Comparison of ENCODE assay signal across 17 cellular contexts in the genomic region with DNA sequence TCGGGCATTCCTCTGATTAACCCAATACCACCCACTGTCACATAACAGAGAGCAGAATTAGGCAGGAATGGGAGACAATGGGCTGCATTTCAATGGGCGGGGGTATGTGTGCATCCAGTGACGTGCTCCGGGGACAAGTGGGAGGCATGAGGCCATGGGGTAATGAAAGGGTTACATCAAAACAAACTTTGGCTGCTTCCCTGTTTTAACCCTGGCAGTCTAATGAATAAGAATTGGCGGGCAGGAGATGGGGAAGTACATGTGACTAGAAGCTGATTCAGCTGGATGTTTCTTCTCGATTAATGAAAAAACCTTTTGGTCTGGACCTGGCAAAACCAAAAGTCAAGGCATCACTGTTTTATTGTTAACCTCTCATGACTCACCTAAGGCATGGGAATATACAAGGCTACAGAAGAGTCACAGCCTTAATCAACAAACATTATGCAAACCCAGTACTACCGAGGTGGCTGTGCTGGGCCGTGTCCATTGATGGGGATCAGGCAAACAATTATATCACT. TPM values are rescaled to one million over a fixed set of nuclear protein-coding genes. Genes with fewer than 3 reads are reported as not detected.
DNase-seq lines count a peak whose midpoint lies in the region; FAIRE-seq and TF ChIP-seq lines count a peak whose summit lies in the region.
"Had no signal": no experiment of that assay in that cellular context is flagged by ENCODE, and none has a peak within 500 bp of the region (broad histone marks: within the 10 kb centered on the region; RNA-seq: fewer than 3 reads in every experiment).

No MANE protein-coding gene starts in this region.

- WGBS in H1 (ENCODE audit: extremely low coverage in 1 of 2, insufficient coverage in 1 of 2, insufficient read length in 1 of 2, insufficient replicate concordance in 2 of 2, low coverage in 1 of 2, low lambda C conversion rate in 2 of 2, missing lambda C conversion rate in 1 of 2), 2 experiments: 24% methylated on average over 8 of the region's 8 CpGs; no CpG with 5 or more reads in 1 of the 2 experiments

- H3K4me3 ChIP-seq in MG63 (no peak overlapping the region), H1 (ENCODE audit: extremely low read depth in 1 of 4, insufficient read depth in 2 of 4, low read depth in 3 of 4, low read length in 4 of 4) (peak overlapping the region in 1 of 4 experiments; percentile 8; a peak in 1 of 8 replicates)
- H3K4me3 ChIP-seq: gastrocnemius medialis, right atrium auricular region, uterus had no signal

- H3K27me3 ChIP-seq in MG63 (no peaks in the 10 kb centered on the region), H1 (replicated peaks in 1 of 4; ENCODE audit: control insufficient read depth in 3 of 4, extremely low read depth in 1 of 4, insufficient read depth in 3 of 4, low read length in 3 of 4) (no peaks in the 10 kb centered on the region)
- H3K27me3 ChIP-seq: gastrocnemius medialis, right atrium auricular region, uterus had no signal

- H3K9me3 Mint-ChIP-seq in activated T-helper 1 cell treated with anti-CD3 and anti-CD28 coated beads, Interleukin-12 subunit alpha, Interleukin-12 subunit beta, Interleukin-2, Interleukin-4 antibody, amounts not matched to agents 30 ng/mL and 10 ng/mL and 1 ng/mL, durations not matched to agents 14 hours and 24 hours and 36 hours: no peaks in the 10 kb centered on the region
- H3K9me3 Mint-ChIP-seq: stimulated activated effector memory CD8-positive, alpha-beta T cell treated with anti-CD3 and anti-CD28 coated beads, Interleukin-12 subunit alpha, Interleukin-12 subunit beta, amount 100 ng/mL, for 72 hours had no signal

- H2BK15ac ChIP-seq in H1 (ENCODE audit: low read length): peak overlapping the region; percentile 9; the same call in 1 of the 2 replicates

- TF ChIP-seq EP300 in H1 (IDR thresholded peaks at IDR 0.05; ENCODE audit: borderline replicate concordance in 1 of 2, low read depth in 2 of 2, low read length in 2 of 2): peak in 1 of 2 experiments; percentile 28; a peak in 1 of 3 replicates

- H2BK5ac ChIP-seq in H1 (ENCODE audit: low read depth, low read length): peak overlapping the region; percentile 57; the same call in 1 of the 2 replicates

- peaks cover 7% of the 10 kb centered on the region for H3K27me3 Mint-ChIP-seq in activated T-helper 1 cell treated with anti-CD3 and anti-CD28 coated beads, Interleukin-12 subunit alpha, Interleukin-12 subunit beta, Interleukin-2, Interleukin-4 antibody, amounts not matched to agents 30 ng/mL and 10 ng/mL and 1 ng/mL, durations not matched to agents 14 hours and 24 hours and 36 hours (ENCODE audit: insufficient read depth)

- H3K79me2 ChIP-seq in H1 (ENCODE audit: control insufficient read depth in 1 of 2, insufficient read depth in 2 of 2, low read length in 2 of 2): no peaks in the 10 kb centered on the region

- H3K79me1 ChIP-seq in H1 (ENCODE audit: low read depth, low read length): no peaks in the 10 kb centered on the region

- in situ Hi-C loops in G401 (cut with HindIII; ENCODE audit: low sequenced_read_pairs): no loop called here

- peak overlapping the region; percentile 49 for H4K91ac ChIP-seq in H1 (replicated peaks; ENCODE audit: insufficient read length, low read length)

- TF ChIP-seq CTCF in H1 (IDR thresholded peaks at IDR 0.05; ENCODE audit: control extremely low read depth in 1 of 3, insufficient read depth in 1 of 3, low read depth in 1 of 3, low read length in 3 of 3): no peak

- no peaks in the 10 kb centered on the region for H3K36me3 Mint-ChIP-seq in activated T-helper 1 cell treated with anti-CD3 and anti-CD28 coated beads, Interleukin-12 subunit alpha, Interleukin-12 subunit beta, Interleukin-2, Interleukin-4 antibody, amounts not matched to agents 30 ng/mL and 10 ng/mL and 1 ng/mL, durations not matched to agents 14 hours and 24 hours and 36 hours (ENCODE audit: low read depth)
- H3K36me3 Mint-ChIP-seq: natural killer cell treated with Interleukin-12 subunit alpha and Interleukin-12 subunit beta and Interleukin-15 and Interleukin-18, amount 100 ng/mL, for 72 hours; stimulated activated effector memory CD8-positive, alpha-beta T cell treated with anti-CD3 and anti-CD28 coated beads, Interleukin-12 subunit alpha, Interleukin-12 subunit beta, amount 100 ng/mL, for 72 hours had no signal

- no peak overlapping the region for H3K56ac ChIP-seq in H1 (replicated peaks; ENCODE audit: insufficient read length, low read depth, low read length)

- no peak overlapping the region for H3K14ac ChIP-seq in H1 (ENCODE audit: insufficient read length)

- peak; percentile 57 for DNase-seq in EH (ENCODE audit: low read depth)
- DNase-seq in MG63: peak; percentile 62
- DNase-seq in H1 (ENCODE audit: low read depth in 1 of 2, low spot score in 2 of 2): peak; percentile 56 to 80
- peak; percentile 57 for DNase-seq in kidney glomerular epithelial cell (lab: John Stamatoyannopoulos, UW)
- DNase-seq in DMS 273 (lab: John Stamatoyannopoulos, UW; ENCODE audit: unreplicated experiment): no peak
- no peak for DNase-seq in globus pallidus (ENCODE audit: low spot score)
- DNase-seq in activated T-helper 1 cell treated with anti-CD3 and anti-CD28 coated beads, Interleukin-12 subunit alpha, Interleukin-12 subunit beta, Interleukin-2, Interleukin-4 antibody, amounts not matched to agents 30 ng/mL and 10 ng/mL and 1 ng/mL, durations not matched to agents 14 hours and 24 hours and 36 hours (ENCODE audit: low spot score): no peak
- DNase-seq in G401 (ENCODE audit: low spot score): no peak
- DNase-seq: activated CD4-positive, alpha-beta T cell treated with anti-CD3 and anti-CD28 coated beads for 1 hour; gastrocnemius medialis; left ventricle myocardium superior; stimulated activated CD4-positive, alpha-beta T cell treated with anti-CD3 and anti-CD28 coated beads, Interleukin-2, amount 100 ng/mL, for 48 hours; SW 1271; uterus had no signal

- no peak overlapping the region; a peak in 2 of 7 replicates for H3K9ac ChIP-seq in H1 (replicated peaks in 1 of 4; ENCODE audit: extremely low read depth in 1 of 4, low read depth in 3 of 4, low read length in 3 of 4)

- H3K23ac ChIP-seq in H1 (ENCODE audit: insufficient read length): no peak overlapping the region

- no peak overlapping the region for H3K27ac Mint-ChIP-seq in activated T-helper 1 cell treated with anti-CD3 and anti-CD28 coated beads, Interleukin-12 subunit alpha, Interleukin-12 subunit beta, Interleukin-2, Interleukin-4 antibody, amounts not matched to agents 30 ng/mL and 10 ng/mL and 1 ng/mL, durations not matched to agents 14 hours and 24 hours and 36 hours
- H3K27ac Mint-ChIP-seq: natural killer cell treated with Interleukin-12 subunit alpha and Interleukin-12 subunit beta and Interleukin-15 and Interleukin-18, amount 100 ng/mL, for 72 hours; stimulated activated effector memory CD8-positive, alpha-beta T cell treated with anti-CD3 and anti-CD28 coated beads, Interleukin-12 subunit alpha, Interleukin-12 subunit beta, amount 100 ng/mL, for 72 hours had no signal

- H4K5ac ChIP-seq in H1 (ENCODE audit: insufficient read length, low read depth, low read length): no peak overlapping the region

- no peak overlapping the region for H3K27ac ChIP-seq in H1 (ENCODE audit: low read depth, low read length)
- H3K27ac ChIP-seq: gastrocnemius medialis, right atrium auricular region, uterus had no signal

- no peaks in the 10 kb centered on the region for H3K36me3 ChIP-seq in MG63
- no peaks in the 10 kb centered on the region for H3K36me3 ChIP-seq in H1 (ENCODE audit: control insufficient read depth in 2 of 4, insufficient read depth in 4 of 4, low read length in 3 of 4)
- H3K36me3 ChIP-seq: gastrocnemius medialis, right atrium auricular region, uterus had no signal

- H4K8ac ChIP-seq in H1 (ENCODE audit: extremely low read depth, insufficient read depth, low read length): no peak overlapping the region

- intact Hi-C loops in activated T-helper 1 cell treated with anti-CD3 and anti-CD28 coated beads, Interleukin-12 subunit alpha, Interleukin-12 subunit beta, Interleukin-2, Interleukin-4 antibody, amounts not matched to agents 30 ng/mL and 10 ng/mL and 1 ng/mL, durations not matched to agents 14 hours and 24 hours and 36 hours (cut with micrococcal nuclease): no loop called here

- H2BK12ac ChIP-seq in H1 (ENCODE audit: low read depth, low read length): peak overlapping the region; percentile 88; the same call in 1 of the 2 replicates

- FAIRE-seq in H1 (lab: Jason Lieb, UNC): peak; percentile 57

- H2AK5ac ChIP-seq in H1 (ENCODE audit: low read depth, low read length): peak overlapping the region; percentile 79; the same call in 1 of the 2 replicates

- POLR2A ChIA-PET in H1 (lab: Charles Lee; ENCODE audit: partially characterized antibody): interaction anchor here (1.2 to 1.7 kb wide), 2 partner anchors 44 to 174 kb away, joined by 3 to 4 read pairs; partner anchors contain the start of gene SOCS2

- TF ChIP-seq POLR2A in H1 (IDR thresholded peaks at IDR 0.05; ENCODE audit: control extremely low read depth in 1 of 2, low read depth in 2 of 2, low read length in 2 of 2): no peak

- H3K9me3 ChIP-seq in MG63: no peaks in the 10 kb centered on the region; the same call in 1 of the 2 replicates
- no peaks in the 10 kb centered on the region for H3K9me3 ChIP-seq in H1 (ENCODE audit: insufficient read depth in 2 of 2, low read depth in 1 of 2, low read length in 1 of 2)
- H3K9me3 ChIP-seq: gastrocnemius medialis, right atrium auricular region, uterus had no signal

- no peaks in the 10 kb centered on the region for H3K4me1 Mint-ChIP-seq in activated T-helper 1 cell treated with anti-CD3 and anti-CD28 coated beads, Interleukin-12 subunit alpha, Interleukin-12 subunit beta, Interleukin-2, Interleukin-4 antibody, amounts not matched to agents 30 ng/mL and 10 ng/mL and 1 ng/mL, durations not matched to agents 14 hours and 24 hours and 36 hours (ENCODE audit: low read depth)
- H3K4me1 Mint-ChIP-seq: stimulated activated effector memory CD8-positive, alpha-beta T cell treated with anti-CD3 and anti-CD28 coated beads, Interleukin-12 subunit alpha, Interleukin-12 subunit beta, amount 100 ng/mL, for 72 hours had no signal

- H3K4ac ChIP-seq in H1 (replicated peaks; ENCODE audit: insufficient read length, low read depth, low read length): peak overlapping the region; percentile 15

- peak overlapping the region; percentile 15; the same call in 1 of the 2 replicates for H3K18ac ChIP-seq in H1 (ENCODE audit: extremely low read depth, low read length)

- CTCF ChIA-PET in H1 (lab: Charles Lee; ENCODE audit: partially characterized antibody): interaction anchor here (1.3 kb wide), 1 partner anchor 125 kb away, joined by 3 read pairs; no protein-coding TSS in a partner anchor

- H2BK120ac ChIP-seq in H1 (replicated peaks; ENCODE audit: low read depth, low read length): peak overlapping the region; percentile 93

- peaks cover 3 to 14% (median 10%) of the 10 kb centered on the region in 4 experiments; a peak in 6 of 7 replicates for H3K4me1 ChIP-seq in H1 (replicated peaks in 1 of 4; ENCODE audit: control insufficient read depth in 3 of 4, insufficient read depth in 4 of 4, low read length in 3 of 4)
- H3K4me1 ChIP-seq: gastrocnemius medialis, right atrium auricular region, uterus had no signal

- peak overlapping the region; percentile 32 to 40; a peak in 3 of 4 replicates for H3K4me2 ChIP-seq in H1 (ENCODE audit: insufficient read depth in 1 of 2, low read depth in 2 of 2, low read length in 2 of 2)

- no peaks in the 10 kb centered on the region for H4K20me1 ChIP-seq in H1 (replicated peaks in 1 of 2; ENCODE audit: control insufficient read depth in 1 of 2, insufficient read depth in 2 of 2, low read length in 2 of 2)

- H2AFZ ChIP-seq in H1 (ENCODE audit: low read length): peak overlapping the region; percentile 74

- peak overlapping the region; percentile 68 for H2BK20ac ChIP-seq in H1 (ENCODE audit: low read length)

- no peaks in the 10 kb centered on the region for H3K23me2 ChIP-seq in H1 (ENCODE audit: low read depth, low read length)

- no peak overlapping the region for H3K4me3 Mint-ChIP-seq in activated T-helper 1 cell treated with anti-CD3 and anti-CD28 coated beads, Interleukin-12 subunit alpha, Interleukin-12 subunit beta, Interleukin-2, Interleukin-4 antibody, amounts not matched to agents 30 ng/mL and 10 ng/mL and 1 ng/mL, durations not matched to agents 14 hours and 24 hours and 36 hours
- H3K4me3 Mint-ChIP-seq: natural killer cell treated with Interleukin-12 subunit alpha and Interleukin-12 subunit beta and Interleukin-15 and Interleukin-18, amount 100 ng/mL, for 72 hours; stimulated activated effector memory CD8-positive, alpha-beta T cell treated with anti-CD3 and anti-CD28 coated beads, Interleukin-12 subunit alpha, Interleukin-12 subunit beta, amount 100 ng/mL, for 72 hours had no signal

- no peak for TF ChIP-seq RAD21 in H1 (IDR thresholded peaks at IDR 0.05 in 1 of 2, conservative IDR thresholded peaks at IDR 0.05 in 1 of 2; ENCODE audit: low read depth in 2 of 2, low read length in 2 of 2)

RNA-seq across cellular contexts. Expression of gene SOCS2, which starts 44.2 kb away (rescaled TPM):
- 42.3 and 46.9 TPM in 2 replicates for total RNA-seq in MG63 (2014; rRNA removed; shearing (Covaris generic); ENCODE audit: low replicate concordance)
- total RNA-seq in H1 (2021; fragmentation: NEBNext Ultra II Directional; extraction: Animal tissue kit (Norgen Biotek cat#: 25700)): 18.0 TPM in 2 replicates
- 12.6 and 14.5 TPM in 2 replicates for polyA plus RNA-seq in H1 (2011; rRNA removed)
- polyA plus RNA-seq in H1 (2011; cell fraction: cytosol; rRNA removed): 15.3 TPM
- polyA plus RNA-seq in H1 (2011; cell fraction: nucleus; rRNA removed): 15.3 TPM
- 8.0 to 12.2 TPM (median 10.1 TPM) in 4 replicates for polyA plus RNA-seq in H1 (2012, experiment 1 of 2)
- polyA plus RNA-seq in H1 (2012, experiment 2 of 2): 4.7 TPM
- polyA plus RNA-seq in H1 (2013, experiment 1 of 2): 17.4 TPM
- 16.3 TPM for polyA plus RNA-seq in H1 (2013, experiment 2 of 2)
- 7.0 and 8.4 TPM in 2 replicates for polyA minus RNA-seq in H1 (2011; rRNA and poly(A)+ RNA removed)
- 7.9 TPM for polyA minus RNA-seq in H1 (2011; cell fraction: cytosol; rRNA and poly(A)+ RNA removed)
- polyA minus RNA-seq in H1 (2011; cell fraction: nucleus; rRNA and poly(A)+ RNA removed): 15.4 TPM
- total RNA-seq in activated T-helper 1 cell treated with anti-CD3 and anti-CD28 coated beads, Interleukin-12 subunit alpha, Interleukin-12 subunit beta, Interleukin-2, Interleukin-4 antibody, amounts not matched to agents 30 ng/mL and 10 ng/mL and 1 ng/mL, durations not matched to agents 14 hours and 24 hours and 36 hours: 28.2 and 28.8 TPM in 2 replicates
- not detected in 2 replicates for total RNA-seq in G401 (2014; rRNA removed; shearing (Covaris generic))

Comparison
In these comparisons a context has a peak if more than half of its experiments do, and no peak if none do; other contexts are left out.
1. DNase-seq: peak in EH (single experiment), MG63 (single experiment), H1 (2 of 2) and kidney glomerular epithelial cell (single experiment); none in DMS 273 (single experiment), globus pallidus (single experiment), activated T-helper 1 cell treated with anti-CD3 and anti-CD28 coated beads, Interleukin-12 subunit alpha, Interleukin-12 subunit beta, Interleukin-2, Interleukin-4 antibody, amounts not matched to agents 30 ng/mL and 10 ng/mL and 1 ng/mL, durations not matched to agents 14 hours and 24 hours and 36 hours (single experiment) and G401 (single experiment).
2. RNA of gene SOCS2, which starts 44.2 kb away (total RNA-seq): 42.3 to 46.9 TPM in MG63, 28.2 to 28.8 TPM in activated T-helper 1 cell treated with anti-CD3 and anti-CD28 coated beads, Interleukin-12 subunit alpha, Interleukin-12 subunit beta, Interleukin-2, Interleukin-4 antibody, amounts not matched to agents 30 ng/mL and 10 ng/mL and 1 ng/mL, durations not matched to agents 14 hours and 24 hours and 36 hours and 18.0 TPM in H1; not detected in G401; every median in the first group is over 10 times any median in the second.